In genomic region chr18:44693030-44693784, GRCh38 we compare ENCODE assay signal across 21 cellular contexts. TPM values are rescaled to one million over a fixed set of nuclear protein-coding genes. Genes with fewer than 3 reads are reported as not detected.
A peak's percentile ranks its signal among the peaks of the same experiment; 100 is the strongest.
DNase-seq lines count a peak whose midpoint lies in the region; TF ChIP-seq lines count a peak whose summit lies in the region.
"Had no signal": no experiment of that assay in that cellular context is flagged by ENCODE, and none has a peak within 500 bp of the region (broad histone marks: within the 10 kb centered on the region; RNA-seq: fewer than 3 reads in every experiment).

No MANE protein-coding gene starts in this region.

- DNase-seq in ELR (ENCODE audit: low read depth): peak; percentile 24
- DNase-seq in epithelial cell of prostate (ENCODE audit: low read depth, low spot score): peak; percentile 86
- peak; percentile 81 for DNase-seq in osteoblast (ENCODE audit: insufficient read length, low spot score, missing footprints)
- DNase-seq in NCI-H1436 treated with DMSO at 0.1 percent for 48 hours (lab: John Stamatoyannopoulos, UW): no peak
- no peak for DNase-seq in cerebellar nuclear complex (lab: John Stamatoyannopoulos, UW)
- DNase-seq in effector CD8-positive, alpha-beta T cell (lab: John Stamatoyannopoulos, UW): no peak
- no peak for DNase-seq in NCI-H146 (lab: John Stamatoyannopoulos, UW)
- DNase-seq: activated CD4-positive, alpha-beta T cell treated with anti-CD3 and anti-CD28 coated beads for 1 hour; activated naive CD4-positive, alpha-beta T cell treated with anti-CD3 and anti-CD28 coated beads, Interleukin-2, amount 10 ng/mL, durations not matched to agents 7 days and 5 days; DMS153; esophagus squamous epithelium; heart right ventricle; islet precursor cell; NCI-H1694 treated with DMSO at 0.1 percent for 48 hours; NCI-H446 treated with DMSO at 0.1 percent for 48 hours; stimulated activated CD4-positive, alpha-beta T cell treated with anti-CD3 and anti-CD28 coated beads, Interleukin-12 subunit alpha, Interleukin-12 subunit beta, amount 100 ng/mL, for 4 hours; stimulated activated naive CD4-positive, alpha-beta T cell; transverse colon had no signal

- H3K4me1 ChIP-seq in OCI-LY3 (ENCODE audit: low read length): peaks cover 33% of the 10 kb centered on the region
- peaks cover 9% of the 10 kb centered on the region for H3K4me1 ChIP-seq in osteoblast (ENCODE audit: insufficient read depth, low read length)
- H3K4me1 ChIP-seq: BLaER1 had no signal

- H3K36me3 ChIP-seq in OCI-LY3 (replicated peaks; ENCODE audit: low read depth, low read length) (peaks cover 13% of the 10 kb centered on the region), osteoblast (ENCODE audit: insufficient read depth, low read length) (no peaks in the 10 kb centered on the region)
- H3K36me3 ChIP-seq: BLaER1, esophagus squamous epithelium, heart right ventricle, SJSA1, transverse colon had no signal

- TF ChIP-seq CTCF in OCI-LY3 (IDR thresholded peaks at IDR 0.05; ENCODE audit: low read depth, low read length) (no peak), osteoblast (IDR thresholded peaks at IDR 0.05; ENCODE audit: extremely low read depth, low read depth, low read length) (no peak)

- no peaks in the 10 kb centered on the region for H3K9me3 ChIP-seq in OCI-LY3 (ENCODE audit: insufficient read depth, low read length)
- H3K9me3 ChIP-seq in osteoblast (ENCODE audit: low read depth, low read length): no peaks in the 10 kb centered on the region
- H3K9me3 ChIP-seq: BLaER1, esophagus squamous epithelium, heart right ventricle, SJSA1, transverse colon had no signal

- H3K4me2 ChIP-seq in OCI-LY3 (ENCODE audit: low read length) (peak overlapping the region; percentile 33), osteoblast (ENCODE audit: insufficient read depth, low read length) (no peak overlapping the region)
- H3K4me2 ChIP-seq: BLaER1 had no signal

- no peak overlapping the region for H2AFZ ChIP-seq in OCI-LY3 (ENCODE audit: low read depth, low read length)
- H2AFZ ChIP-seq in osteoblast (ENCODE audit: low read length): no peak overlapping the region

- H3K4me3 ChIP-seq in OCI-LY3 (ENCODE audit: low read length) (no peak overlapping the region), osteoblast (ENCODE audit: insufficient read depth, low read length) (no peak overlapping the region)
- H3K4me3 ChIP-seq: BLaER1, esophagus squamous epithelium, heart right ventricle, SJSA1, transverse colon had no signal

- peaks cover 50% of the 10 kb centered on the region for H3K79me2 ChIP-seq in OCI-LY3 (ENCODE audit: low read length)
- no peaks in the 10 kb centered on the region for H3K79me2 ChIP-seq in osteoblast (ENCODE audit: insufficient read depth, low read length)

- no peak overlapping the region for H3K27ac ChIP-seq in OCI-LY3 (ENCODE audit: low read length)
- H3K27ac ChIP-seq in epithelial cell of prostate: peak overlapping the region; percentile 89
- H3K27ac ChIP-seq in osteoblast (ENCODE audit: low read depth, low read length): no peak overlapping the region
- H3K27ac ChIP-seq: BLaER1, heart right ventricle, SJSA1, transverse colon had no signal

- no peaks in the 10 kb centered on the region for H3K27me3 ChIP-seq in OCI-LY3 (ENCODE audit: low read depth, low read length)
- H3K27me3 ChIP-seq in osteoblast (ENCODE audit: insufficient read depth, low read length): no peaks in the 10 kb centered on the region
- H3K27me3 ChIP-seq: BLaER1, esophagus squamous epithelium, SJSA1, transverse colon had no signal

- no peak overlapping the region for H3K9ac ChIP-seq in OCI-LY3 (ENCODE audit: low read length)
- H3K9ac ChIP-seq: BLaER1 had no signal

- no peaks in the 10 kb centered on the region for H4K20me1 ChIP-seq in OCI-LY3 (ENCODE audit: insufficient read depth, low read length)
- no peaks in the 10 kb centered on the region for H4K20me1 ChIP-seq in osteoblast (ENCODE audit: insufficient read depth, low read length)
- H4K20me1 ChIP-seq: BLaER1 had no signal

RNA-seq across cellular contexts. Expression of gene SETBP1, which starts 12.5 kb away (rescaled TPM):
- 22.8 and 23.0 TPM in 2 replicates for total RNA-seq in osteoblast

Comparison
In these comparisons a context has a peak if more than half of its experiments do, and no peak if none do; other contexts are left out.
1. DNase-seq: peak in ELR (single experiment), epithelial cell of prostate (single experiment) and osteoblast (single experiment); none in NCI-H1436 treated with DMSO at 0.1 percent for 48 hours (single experiment), cerebellar nuclear complex (0 of 2), effector CD8-positive, alpha-beta T cell (single experiment) and NCI-H146 (single experiment).